ENCODE assay signal across 15 cellular contexts in genomic region chr17:29557085-29557697, GRCh38. TPM values are rescaled to one million over a fixed set of nuclear protein-coding genes. Genes with fewer than 3 reads are reported as not detected.
A peak's percentile ranks its signal among the peaks of the same experiment; 100 is the strongest.
DNase-seq lines count a peak whose midpoint lies in the region; ATAC-seq, FAIRE-seq and TF ChIP-seq lines count a peak whose summit lies in the region.
"Had no signal": no experiment of that assay in that cellular context is flagged by ENCODE, and none has a peak within 500 bp of the region (broad histone marks: within the 10 kb centered on the region; RNA-seq: fewer than 3 reads in every experiment).

No MANE protein-coding gene starts in this region.

- no peak overlapping the region for H3K4me3 Mint-ChIP-seq in activated CD8-positive, alpha-beta T cell treated with anti-CD3 and anti-CD28 coated beads for 36 hours

- FAIRE-seq in A549 (lab: Jason Lieb, UNC) = no peak
- FAIRE-seq: colon had no signal

- no peak for DNase-seq in A549 (ENCODE audit: low read depth in 1 of 2, low spot score in 1 of 2)
- DNase-seq in ELR (ENCODE audit: low read depth) = peak; percentile 19
- no peak for DNase-seq in activated CD8-positive, alpha-beta T cell treated with anti-CD3 and anti-CD28 coated beads for 36 hours
- peak; percentile 11 for DNase-seq in islet precursor cell
- no peak for DNase-seq in sigmoid colon
- no peak for DNase-seq in head of caudate nucleus
- no peak for DNase-seq in NCI-H748 (lab: John Stamatoyannopoulos, UW; ENCODE audit: unreplicated experiment)
- no peak for DNase-seq in NCI-H345 treated with DMSO at 0.1 percent for 48 hours (lab: John Stamatoyannopoulos, UW; ENCODE audit: unreplicated experiment)
- DNase-seq: activated gamma-delta T cell treated with Interleukin-2 at 50 U/mL for 16 hours, left cardiac atrium, NCI-H1092 treated with DMSO at 0.1 percent for 48 hours had no signal

- POLR2A ChIA-PET in A549 (lab: Yijun Ruan, JAX) = interaction anchor here (1.4 to 2.3 kb wide), 2 partner anchors 9 to 24 kb away, joined by 3 to 10 read pairs; partner anchors contain the start of gene ABHD15
- POLR2A ChIA-PET in activated CD8-positive, alpha-beta T cell treated with anti-CD3 and anti-CD28 coated beads for 36 hours (lab: Charles Lee) = interaction anchor here (0.8 to 1.2 kb wide), 2 partner anchors 8 to 187 kb away, joined by 3 to 5 read pairs; no protein-coding TSS in a partner anchor

- no peak for TF ChIP-seq RAD21 in A549 (conservative IDR thresholded peaks at IDR 0.05 in 1 of 2, IDR thresholded peaks at IDR 0.05 in 1 of 2)

- 85% methylated on average over 1 of the region's 1 CpG for WGBS in A549 (ENCODE audit: missing lambda C conversion rate)
- 86 to 90% methylated on average over 1 of the region's 1 CpG for WGBS in sigmoid colon, 2 donors

- intact Hi-C loops in activated CD8-positive, alpha-beta T cell treated with anti-CD3 and anti-CD28 coated beads for 36 hours (cut with micrococcal nuclease) = no loop called here
- intact Hi-C loops in sigmoid colon (cut with DNase I) (no loop called here), head of caudate nucleus (cut with DNase I) (no loop called here)

- peak overlapping the region; percentile 21; the same call in 2 of the 3 replicates for H3K4me2 ChIP-seq in A549

- H3K4me1 Mint-ChIP-seq in activated CD8-positive, alpha-beta T cell treated with anti-CD3 and anti-CD28 coated beads for 36 hours (ENCODE audit: low read depth) = peaks cover 21% of the 10 kb centered on the region

- TF ChIP-seq CTCF in A549 (IDR thresholded peaks at IDR 0.05) = no peak
- no peak for TF ChIP-seq CTCF in activated CD8-positive, alpha-beta T cell treated with anti-CD3 and anti-CD28 coated beads for 36 hours (IDR thresholded peaks at IDR 0.05)
- TF ChIP-seq CTCF in sigmoid colon (IDR thresholded peaks at IDR 0.05) = no peak

- no peaks in the 10 kb centered on the region for H3K27me3 ChIP-seq in sigmoid colon
- H3K27me3 ChIP-seq: BLaER1 treated with 17β-estradiol and CSF1 and Interleukin-3, amounts not matched to agents 10 nM and 100 nM; SJSA1 had no signal

- H3K27ac Mint-ChIP-seq in activated CD8-positive, alpha-beta T cell treated with anti-CD3 and anti-CD28 coated beads for 36 hours = no peak overlapping the region

- CTCF ChIA-PET in A549 (lab: Yijun Ruan, JAX) = interaction anchor here (1.2 to 5.0 kb wide), 5 partner anchors 9 to 187 kb away, joined by 4 to 25 read pairs (median 11); no protein-coding TSS in a partner anchor
- CTCF ChIA-PET in activated CD8-positive, alpha-beta T cell treated with anti-CD3 and anti-CD28 coated beads for 36 hours (lab: Charles Lee) = interaction anchor here (0.6 to 3.5 kb wide), 3 partner anchors 15 to 337 kb away, joined by 3 to 14 read pairs (median 3); no protein-coding TSS in a partner anchor

- H3K27ac ChIP-seq in A549 = peak overlapping the region in 1 of 2 experiments; percentile 20; a peak in 1 of 6 replicates
- no peak overlapping the region for H3K27ac ChIP-seq in sigmoid colon
- H3K27ac ChIP-seq: neutrophil, SJSA1 had no signal

- H3K9me3 Mint-ChIP-seq in activated CD8-positive, alpha-beta T cell treated with anti-CD3 and anti-CD28 coated beads for 36 hours = no peaks in the 10 kb centered on the region

- TF ChIP-seq POLR2A in A549 (IDR thresholded peaks at IDR 0.05; ENCODE audit: low read length) (no peak), sigmoid colon (IDR thresholded peaks at IDR 0.05) (no peak)

- no peaks in the 10 kb centered on the region for H3K27me3 Mint-ChIP-seq in activated CD8-positive, alpha-beta T cell treated with anti-CD3 and anti-CD28 coated beads for 36 hours

- peak; percentile 21 to 53; a peak in 4 of 6 replicates for ATAC-seq in A549
- peak; percentile 50 for ATAC-seq in activated CD8-positive, alpha-beta T cell treated with anti-CD3 and anti-CD28 coated beads for 36 hours

- TF ChIP-seq EP300 in A549 (IDR thresholded peaks at IDR 0.05) (no peak), sigmoid colon (IDR thresholded peaks at IDR 0.05) (no peak)

- H3K4me1 ChIP-seq in A549 (peaks cover 33% of the 10 kb centered on the region), sigmoid colon (no peaks in the 10 kb centered on the region)
- H3K4me1 ChIP-seq: SJSA1 had no signal

- H3K9me3 ChIP-seq in A549 = no peaks in the 10 kb centered on the region
- no peaks in the 10 kb centered on the region for H3K9me3 ChIP-seq in sigmoid colon
- H3K9me3 ChIP-seq: BLaER1 treated with 17β-estradiol and CSF1 and Interleukin-3, amounts not matched to agents 10 nM and 100 nM; neutrophil; SJSA1 had no signal

- peaks cover 3% of the 10 kb centered on the region for H3K36me3 Mint-ChIP-seq in activated CD8-positive, alpha-beta T cell treated with anti-CD3 and anti-CD28 coated beads for 36 hours (ENCODE audit: low read depth)

- H3K4me3 ChIP-seq in A549 (no peak overlapping the region), sigmoid colon (no peak overlapping the region)
- H3K4me3 ChIP-seq: BLaER1 treated with 17β-estradiol and CSF1 and Interleukin-3, amounts not matched to agents 10 nM and 100 nM; SJSA1 had no signal

- peaks cover 0 to 5% (median 0%) of the 10 kb centered on the region in 4 donors for H3K36me3 ChIP-seq in sigmoid colon
- H3K36me3 ChIP-seq: neutrophil, SJSA1 had no signal

TF ChIP-seq in A549, 52 proteins besides CTCF, POLR2A, EP300 and RAD21:
- TF ChIP-seq FOSB (CRISPR knock-in tag; IDR thresholded peaks at IDR 0.05) = no peak
- TF ChIP-seq HOXB13 (CRISPR knock-in tag; IDR thresholded peaks at IDR 0.05; ENCODE audit: low read depth) = no peak
- 0 out of 5 replicates have a peak, but pooled peaks of 1 of the 2 experiments have one; percentile 21 for TF ChIP-seq JUN (IDR thresholded peaks at IDR 0.05)
- TF ChIP-seq FOSL2 (IDR thresholded peaks at IDR 0.05) = no peak
- TF ChIP-seq FOSL2 (CRISPR knock-in tag; IDR thresholded peaks at IDR 0.05) = peak; percentile 4; the same call in 1 of the 2 replicates
- no peak for TF ChIP-seq TFCP2L1 (CRISPR knock-in tag; IDR thresholded peaks at IDR 0.05)

RNA-seq across cellular contexts. Expression of gene ABHD15, which starts 9.6 kb away (rescaled TPM):
- polyA plus RNA-seq in A549 (2011; rRNA removed) = 13.5 and 16.5 TPM in 2 replicates
- 10.6 and 15.2 TPM in 2 replicates for polyA plus RNA-seq in A549 (2012; cell fraction: cytosol; rRNA removed)
- polyA plus RNA-seq in A549 (2012; cell fraction: nucleus; rRNA removed) = 12.0 and 14.2 TPM in 2 replicates
- polyA plus RNA-seq in A549 (2017; fragmentation: RNase III; extraction: RNeasy Plus Mini Kit Qiagen cat#74134 plus additional on column Dnase treatment) = 13.6 to 15.8 TPM (median 14.7 TPM) in 3 replicates
- polyA minus RNA-seq in A549 (2011; rRNA and poly(A)+ RNA removed) = 19.5 and 19.6 TPM in 2 replicates
- 10 to 100 TPM in 1 of 2 experiments, 1 to 10 TPM in 1; 9.7 to 10.1 TPM for total RNA-seq in activated CD8-positive, alpha-beta T cell treated with anti-CD3 and anti-CD28 coated beads for 36 hours
- total RNA-seq in sigmoid colon = 10 to 100 TPM in 1 of 4 donors, 1 to 10 TPM in 3; 4.1 to 10.8 (median 6.7) TPM
- polyA plus RNA-seq in sigmoid colon = 10 to 100 TPM in 1 of 3 donors, 1 to 10 TPM in 2; 4.9 to 10.3 (median 5.4) TPM

RNA-seq across cellular contexts. Expression of gene TP53I13, which starts 11.3 kb away (rescaled TPM):
- polyA plus RNA-seq in A549 (2011; rRNA removed) (27.5 and 31.3 TPM in 2 replicates), A549 (2017; fragmentation: RNase III; extraction: RNeasy Plus Mini Kit Qiagen cat#74134 plus additional on column Dnase treatment) (50.5 to 59.0 TPM (median 57.8 TPM) in 3 replicates), sigmoid colon (10 to 100 TPM; 14.4 to 79.0 (median 20.3) TPM)
- polyA plus RNA-seq in A549 (2012; cell fraction: cytosol; rRNA removed) = 54.4 and 79.1 TPM in 2 replicates
- 316 and 464 TPM in 2 replicates for polyA plus RNA-seq in A549 (2012; cell fraction: nucleus; rRNA removed)
- polyA minus RNA-seq in A549 (2011; rRNA and poly(A)+ RNA removed) = 21.7 and 42.5 TPM in 2 replicates
- total RNA-seq in activated CD8-positive, alpha-beta T cell treated with anti-CD3 and anti-CD28 coated beads for 36 hours = 10 to 100 TPM; 46.7 to 50.2 TPM
- total RNA-seq in sigmoid colon = 10 to 100 TPM; 28.8 to 41.8 (median 35.4) TPM

RNA-seq across cellular contexts. Expression of gene GIT1, which starts 32.3 kb away (rescaled TPM):
- polyA plus RNA-seq in A549 (2011; rRNA removed) (53.0 and 56.8 TPM in 2 replicates), A549 (2017; fragmentation: RNase III; extraction: RNeasy Plus Mini Kit Qiagen cat#74134 plus additional on column Dnase treatment) (45.2 to 47.8 TPM (median 45.3 TPM) in 3 replicates), sigmoid colon (10 to 100 TPM; 16.9 to 28.5 (median 18.0) TPM)
- polyA plus RNA-seq in A549 (2012; cell fraction: cytosol; rRNA removed) = 73.4 and 97.2 TPM in 2 replicates
- 121 and 187 TPM in 2 replicates for polyA plus RNA-seq in A549 (2012; cell fraction: nucleus; rRNA removed)
- polyA minus RNA-seq in A549 (2011; rRNA and poly(A)+ RNA removed) = 104 and 105 TPM in 2 replicates
- total RNA-seq in activated CD8-positive, alpha-beta T cell treated with anti-CD3 and anti-CD28 coated beads for 36 hours = 10 to 100 TPM; 54.8 to 59.3 TPM
- 10 to 100 TPM; 13.6 to 31.3 (median 16.8) TPM for total RNA-seq in sigmoid colon

RNA-seq across cellular contexts. Expression of gene ANKRD13B, which starts 35.7 kb away (rescaled TPM):
- polyA plus RNA-seq in A549 (2011; rRNA removed) (4.0 and 4.5 TPM in 2 replicates), A549 (2017; fragmentation: RNase III; extraction: RNeasy Plus Mini Kit Qiagen cat#74134 plus additional on column Dnase treatment) (15.3 to 17.8 TPM (median 16.4 TPM) in 3 replicates), sigmoid colon (1 to 10 TPM; 1.6 to 5.2 (median 3.0) TPM)
- polyA plus RNA-seq in A549 (2012; cell fraction: cytosol; rRNA removed) = 16.3 and 21.8 TPM in 2 replicates
- 84.1 and 142 TPM in 2 replicates for polyA plus RNA-seq in A549 (2012; cell fraction: nucleus; rRNA removed)
- polyA minus RNA-seq in A549 (2011; rRNA and poly(A)+ RNA removed) = 9.2 and 10.1 TPM in 2 replicates
- total RNA-seq in activated CD8-positive, alpha-beta T cell treated with anti-CD3 and anti-CD28 coated beads for 36 hours = 10 to 100 TPM; 22.8 to 22.9 TPM
- 10 to 100 TPM in 1 of 4 donors, 1 to 10 TPM in 3; 5.4 to 17.2 (median 6.2) TPM for total RNA-seq in sigmoid colon

Comparison
In these comparisons a context has a peak if more than half of its experiments do, and no peak if none do; other contexts are left out.
1. DNase-seq: peak in ELR (single experiment) and islet precursor cell (single experiment); none in A549 (0 of 2), activated CD8-positive, alpha-beta T cell treated with anti-CD3 and anti-CD28 coated beads for 36 hours (single experiment), sigmoid colon (single experiment), head of caudate nucleus (0 of 42), NCI-H748 (single experiment) and NCI-H345 treated with DMSO at 0.1 percent for 48 hours (single experiment).